Comparison of ENCODE assay signal across 8 cellular contexts in the genomic region with DNA sequence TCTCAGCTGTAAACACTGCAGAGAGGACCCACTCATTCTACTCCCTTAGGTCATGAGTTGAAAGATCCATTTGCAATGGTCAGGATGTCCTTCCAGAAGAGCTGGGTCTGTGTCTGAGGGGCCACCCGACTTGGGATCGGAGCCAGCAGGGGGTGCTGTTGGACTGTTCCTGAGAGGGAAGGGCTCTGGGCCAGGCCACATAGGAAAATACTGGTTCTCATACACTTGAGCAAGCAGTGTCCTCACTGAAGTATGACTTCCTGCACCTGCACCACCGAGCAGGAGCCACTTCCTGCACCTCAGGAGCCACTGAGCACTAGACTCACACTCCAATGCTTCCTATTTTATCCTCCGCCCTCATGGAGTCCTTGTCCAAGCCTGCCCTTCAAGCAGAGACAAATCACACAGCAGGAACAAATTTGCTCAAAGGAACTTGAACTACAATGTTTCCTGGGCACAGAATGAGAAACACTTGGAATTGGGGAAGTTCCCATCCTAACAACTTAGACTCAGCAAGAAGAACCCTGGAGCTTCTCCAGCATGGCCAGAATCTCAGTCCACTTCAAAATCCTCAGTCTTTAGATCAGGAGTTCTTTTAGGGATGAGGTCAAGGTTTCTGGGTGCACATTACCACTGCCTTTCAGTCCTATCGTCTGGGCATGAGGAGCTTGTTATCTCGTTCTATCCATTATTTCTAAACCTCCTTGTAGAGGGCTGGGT. TPM values are rescaled to one million over a fixed set of nuclear protein-coding genes. Genes with fewer than 3 reads are reported as not detected.
DNase-seq lines count a peak whose midpoint lies in the region; ATAC-seq and TF ChIP-seq lines count a peak whose summit lies in the region.

No MANE protein-coding gene starts in this region.

- no peaks in the 10 kb centered on the region for H3K36me3 Mint-ChIP-seq in activated CD4-positive, alpha-beta T cell treated with anti-CD3 and anti-CD28 coated beads for 36 hours (ENCODE audit: low read depth)
- H3K36me3 Mint-ChIP-seq in mesothelial cell of epicardium: no peaks in the 10 kb centered on the region

- no peaks in the 10 kb centered on the region for H3K9me3 Mint-ChIP-seq in activated CD4-positive, alpha-beta T cell treated with anti-CD3 and anti-CD28 coated beads for 36 hours (ENCODE audit: low read depth)
- no peaks in the 10 kb centered on the region for H3K9me3 Mint-ChIP-seq in mesothelial cell of epicardium

- peak; percentile 52 for TF ChIP-seq CTCF in mesothelial cell of epicardium (IDR thresholded peaks at IDR 0.05; ENCODE audit: unreplicated experiment)

- POLR2A ChIA-PET in activated CD4-positive, alpha-beta T cell treated with anti-CD3 and anti-CD28 coated beads for 36 hours (lab: Charles Lee): no interaction called here

- intact Hi-C loops in activated CD4-positive, alpha-beta T cell treated with anti-CD3 and anti-CD28 coated beads for 36 hours (cut with DNase I, micrococcal nuclease): loop anchor here (1.0 to 10.0 kb wide), 3 partner anchors 27 to 134 kb away; no protein-coding TSS in a partner anchor

- H3K27me3 Mint-ChIP-seq in activated CD4-positive, alpha-beta T cell treated with anti-CD3 and anti-CD28 coated beads for 36 hours: no peaks in the 10 kb centered on the region
- peaks cover 90% of the 10 kb centered on the region for H3K27me3 Mint-ChIP-seq in mesothelial cell of epicardium (ENCODE audit: low read depth)

- H3K27ac Mint-ChIP-seq in activated CD4-positive, alpha-beta T cell treated with anti-CD3 and anti-CD28 coated beads for 36 hours: peak overlapping the region; percentile 66
- no peak overlapping the region for H3K27ac Mint-ChIP-seq in mesothelial cell of epicardium

- peaks cover 38% of the 10 kb centered on the region for H3K4me1 Mint-ChIP-seq in activated CD4-positive, alpha-beta T cell treated with anti-CD3 and anti-CD28 coated beads for 36 hours
- H3K4me1 Mint-ChIP-seq in mesothelial cell of epicardium: no peaks in the 10 kb centered on the region

- no peak overlapping the region for H3K4me3 Mint-ChIP-seq in activated CD4-positive, alpha-beta T cell treated with anti-CD3 and anti-CD28 coated beads for 36 hours
- no peak overlapping the region for H3K4me3 Mint-ChIP-seq in mesothelial cell of epicardium

- DNase-seq in AML-193 (lab: John Stamatoyannopoulos, UW): peak; percentile 45 to 63
- peak; percentile 53 for DNase-seq in NCI-H345 (lab: John Stamatoyannopoulos, UW)
- DNase-seq in activated CD4-positive, alpha-beta T cell treated with anti-CD3 and anti-CD28 coated beads for 36 hours: peak; percentile 93
- peak; percentile 50 to 72 for DNase-seq in dermis microvascular lymphatic vessel endothelial cell (ENCODE audit: low read depth in 2 of 2)
- peak in 1 of 2 experiments; percentile 67 for DNase-seq in mesothelial cell of epicardium (ENCODE audit: low spot score in 2 of 2, unreplicated experiment in 2 of 2)
- DNase-seq in stimulated activated CD8-positive, alpha-beta memory T cell treated with anti-CD3 and anti-CD28 coated beads, Interleukin-7, amount 100 ng/mL, for 24 hours (ENCODE audit: low read depth): peak; percentile 76

- ATAC-seq in GM18870 (IDR thresholded peaks at IDR 0.05; ENCODE audit: unreplicated experiment) (peak; percentile 66), HG03097 (IDR thresholded peaks at IDR 0.05; ENCODE audit: low FRiP score, unreplicated experiment) (peak; percentile 69)
- ATAC-seq in activated CD4-positive, alpha-beta T cell treated with anti-CD3 and anti-CD28 coated beads for 36 hours: peak; percentile 60

- CTCF ChIA-PET in activated CD4-positive, alpha-beta T cell treated with anti-CD3 and anti-CD28 coated beads for 36 hours (lab: Charles Lee): interaction anchor here (0.6 to 16.0 kb wide), 18 partner anchors 11 to 1103 kb away, joined by 3 to 313 read pairs (median 4); a partner anchor contains a TSS

RNA-seq across cellular contexts. Expression of a gene that starts 36.6 kb away (rescaled TPM):
- total RNA-seq in activated CD4-positive, alpha-beta T cell treated with anti-CD3 and anti-CD28 coated beads for 36 hours: not detected
- not detected in 2 replicates for total RNA-seq in dermis microvascular lymphatic vessel endothelial cell
- total RNA-seq in mesothelial cell of epicardium: not detected in 3 replicates
